ENCODE assay signal across 6 cellular contexts in genomic region chr10:71024490-71024889, GRCh38.
"Had no signal": no experiment of that assay in that cellular context is flagged by ENCODE, and none has a peak within 500 bp of the region (broad histone marks: within the 10 kb centered on the region; RNA-seq: fewer than 3 reads in every experiment).

No MANE protein-coding gene starts in this region.

- H3K4me3 ChIP-seq: HAP-1 had no signal

- H3K9me3 ChIP-seq: HAP-1 had no signal

- DNase-seq: GOT3, H7, KBM-7 had no signal

- H3K9ac ChIP-seq: KMS-11 had no signal

- H3K27ac ChIP-seq: KMS-11 had no signal

- H3K4me2 ChIP-seq: KMS-11 had no signal

- H3K36me3 ChIP-seq: HAP-1 had no signal

- H3K4me1 ChIP-seq: HAP-1 had no signal

- FAIRE-seq: HTR-8/SVneo had no signal
